Comparison of ENCODE assay signal across 8 cellular contexts in genomic region chr9:129665814-129666511, GRCh38. TPM values are rescaled to one million over a fixed set of nuclear protein-coding genes. Genes with fewer than 3 reads are reported as not detected.
DNase-seq lines count a peak whose midpoint lies in the region; ATAC-seq and TF ChIP-seq lines count a peak whose summit lies in the region.

No MANE protein-coding gene starts in this region.

- TF ChIP-seq POLR2A in IMR-90 (IDR thresholded peaks at IDR 0.05; ENCODE audit: low read depth, low read length) (no peak), ovary (IDR thresholded peaks at IDR 0.05) (no peak)

- peak overlapping the region; percentile 93 for H3K4ac ChIP-seq in IMR-90 (ENCODE audit: low read depth, low read length)

- H3K23ac ChIP-seq in IMR-90 (ENCODE audit: low read depth, low read length), result peak overlapping the region; percentile 22; the same call in 1 of the 2 replicates

- peak overlapping the region; percentile 33 to 37; a peak in 2 of 4 replicates for H4K8ac ChIP-seq in IMR-90 (ENCODE audit: low read depth in 2 of 2, low read length in 2 of 2)

- no peak overlapping the region for H2BK20ac ChIP-seq in IMR-90 (ENCODE audit: low read depth, low read length)

- TF ChIP-seq RAD21 in IMR-90 (IDR thresholded peaks at IDR 0.05; ENCODE audit: low read length), result no peak

- H3K27me3 ChIP-seq in IMR-90 (ENCODE audit: control insufficient read depth, insufficient read depth, low read length) (no peaks in the 10 kb centered on the region), esophagus (ENCODE audit: control insufficient read depth in 1 of 2, insufficient read depth in 2 of 2, low read length in 2 of 2) (peaks cover 0 to 2% of the 10 kb centered on the region in 2 donors), ovary (no peaks in the 10 kb centered on the region)

- CTCF ChIA-PET in IMR-90 (lab: Yijun Ruan, JAX), result no interaction called here

- H3K9ac ChIP-seq in IMR-90 (ENCODE audit: low read depth, low read length), result peak overlapping the region; percentile 97

- H2AK9ac ChIP-seq in IMR-90 (replicated peaks; ENCODE audit: low read depth, low read length, poor library complexity), result peak overlapping the region; percentile 44

- BruUV-seq in IMR-90 (replicated peaks; lab: Mats Ljungman, UMichigan), result no TSS peak

- peak overlapping the region; percentile 42 for H4K5ac ChIP-seq in IMR-90 (ENCODE audit: low read depth, low read length)

- H3K4me1 ChIP-seq in IMR-90 (ENCODE audit: control insufficient read depth, insufficient read depth, low read length) (peaks cover 26% of the 10 kb centered on the region), esophagus (ENCODE audit: control insufficient read depth in 2 of 2, insufficient read depth in 2 of 2, low read length in 1 of 2) (peaks cover 0 to 11% of the 10 kb centered on the region in 2 donors), ovary (ENCODE audit: insufficient read depth) (no peaks in the 10 kb centered on the region)

- WGBS in IMR-90 (ENCODE audit: extremely low coverage in 2 of 2, insufficient read length in 1 of 2), 2 experiments, result 2% methylated on average over 33 of the region's 87 CpGs; no CpG with 5 or more reads in 1 of the 2 experiments
- WGBS in esophagus, 2 donors, result 3 to 4% methylated on average over 54 to 87 of the region's 87 CpGs
- 2 to 3% (median 2%) methylated on average over 30 to 87 of the region's 87 CpGs for WGBS in ovary, 3 donors

- peaks cover 10 to 39% of the 10 kb centered on the region in 2 experiments; a peak in 3 of 4 replicates for H3K79me1 ChIP-seq in IMR-90 (ENCODE audit: low read depth in 1 of 2, low read length in 2 of 2)

- POLR2A ChIA-PET in IMR-90 (lab: Charles Lee; ENCODE audit: unreplicated experiment), result interaction anchor here (1.8 kb wide), 1 partner anchor 46 kb away, joined by 4 read pairs; no protein-coding TSS in a partner anchor

- ATAC-seq in IMR-90 (ENCODE audit: low read depth) (peak; percentile 16), HG03521 (IDR thresholded peaks at IDR 0.05; ENCODE audit: unreplicated experiment) (no peak)

- no peak overlapping the region for H2BK15ac ChIP-seq in IMR-90 (ENCODE audit: low read depth, low read length)

- H3K18ac ChIP-seq in IMR-90 (ENCODE audit: low read depth, low read length), result peak overlapping the region; percentile 31; the same call in 1 of the 2 replicates

- peaks cover 14% of the 10 kb centered on the region for H4K20me1 ChIP-seq in IMR-90 (ENCODE audit: insufficient read depth, low read length)

- peak; percentile 44 for DNase-seq in AG20443 (ENCODE audit: low spot score)
- DNase-seq in IMR-90, result no peak
- DNase-seq in ovary, result no peak
- no peak for DNase-seq in inferior parietal cortex (ENCODE audit: extremely low spot score)
- DNase-seq in DMS79 treated with DMSO at 0.1 percent for 48 hours (lab: John Stamatoyannopoulos, UW), result no peak
- DNase-seq in central memory CD4-positive, alpha-beta T cell, result no peak

- H2AFZ ChIP-seq in IMR-90 (replicated peaks; ENCODE audit: low read length, poor library complexity), result peak overlapping the region; percentile 94

- TF ChIP-seq EP300 in ovary (IDR thresholded peaks at IDR 0.05), result no peak

- peaks cover 12% of the 10 kb centered on the region for H3K9me1 ChIP-seq in IMR-90 (ENCODE audit: insufficient read depth, low read length)

- H3K14ac ChIP-seq in IMR-90 (replicated peaks; ENCODE audit: low read depth, low read length), result 0 out of 2 replicates have a peak overlapping the region, but pooled peaks have one; percentile 23

- TF ChIP-seq CTCF in IMR-90 (conservative IDR thresholded peaks at IDR 0.05; ENCODE audit: low read depth, low read length), result no peak
- no peak for TF ChIP-seq CTCF in ovary (IDR thresholded peaks at IDR 0.05)

- H3K4me2 ChIP-seq in IMR-90 (ENCODE audit: low read depth, low read length), result peak overlapping the region; percentile 61

- H3K56ac ChIP-seq in IMR-90 (ENCODE audit: extremely low read depth, insufficient read depth, low read length), result peak overlapping the region; percentile 61; the same call in 1 of the 2 replicates

- dilution Hi-C loops in IMR-90 (cut with HindIII; ENCODE audit: low sequenced_read_pairs, unreplicated experiment), result no loop called here

- in situ Hi-C loops in IMR-90 (cut with MboI; ENCODE audit: low sequenced_read_pairs), result no loop called here

- no peak overlapping the region for H2AK5ac ChIP-seq in IMR-90 (ENCODE audit: low read depth, low read length)

- H2BK5ac ChIP-seq in IMR-90 (ENCODE audit: low read depth, low read length, poor library complexity, severe bottlenecking), result peak overlapping the region; percentile 15

- H3K36me3 ChIP-seq in IMR-90 (ENCODE audit: control insufficient read depth, insufficient read depth, low read length) (peaks cover 8% of the 10 kb centered on the region), esophagus (ENCODE audit: control insufficient read depth in 2 of 2, insufficient read depth in 2 of 2, low read length in 1 of 2) (no peaks in the 10 kb centered on the region), ovary (no peaks in the 10 kb centered on the region)

- H3K27ac ChIP-seq in IMR-90 (ENCODE audit: insufficient read depth, low read length), result peak overlapping the region; percentile 75
- no peak overlapping the region for H3K27ac ChIP-seq in esophagus (ENCODE audit: low read depth in 2 of 2, low read length in 1 of 2)
- H3K27ac ChIP-seq in ovary, result no peak overlapping the region

- H3K4me3 ChIP-seq in IMR-90 (ENCODE audit: insufficient read depth, low read depth, low read length), result peak overlapping the region; percentile 92
- peak overlapping the region; percentile 41 to 48 for H3K4me3 ChIP-seq in esophagus (ENCODE audit: low read depth in 1 of 2, low read length in 2 of 2)
- H3K4me3 ChIP-seq in ovary, result peak overlapping the region; percentile 23

- intact Hi-C loops in IMR-90 (cut with micrococcal nuclease) (loop anchor here (5.0 kb wide), 1 partner anchor 46 kb away; no protein-coding TSS in a partner anchor), ovary (cut with DNase I) (loop anchor here in 1 of 4 donors (5.0 kb wide), 1 partner anchor 816 kb away; no protein-coding TSS in a partner anchor)

- H2BK120ac ChIP-seq in IMR-90 (ENCODE audit: low read depth, low read length), result no peak overlapping the region

- H3K9me3 ChIP-seq in IMR-90 (ENCODE audit: control insufficient read depth, insufficient read depth, low read length) (peaks cover 2% of the 10 kb centered on the region; the same call in 1 of the 2 replicates), esophagus (ENCODE audit: control insufficient read depth in 2 of 2, insufficient read depth in 1 of 2, low read depth in 1 of 2, low read length in 1 of 2) (no peaks in the 10 kb centered on the region), ovary (no peaks in the 10 kb centered on the region)

- peak overlapping the region; percentile 70; the same call in 1 of the 2 replicates for H4K91ac ChIP-seq in IMR-90 (ENCODE audit: insufficient read depth, low read depth, low read length)

TF ChIP-seq in IMR-90, 13 proteins besides CTCF, POLR2A, EP300 and RAD21 (continues in another document):
- TF ChIP-seq RFX5 (IDR thresholded peaks at IDR 0.05; ENCODE audit: low read depth, low read length), result no peak
- TF ChIP-seq BHLHE40 (IDR thresholded peaks at IDR 0.05; ENCODE audit: low read depth, low read length), result no peak
- TF ChIP-seq USF2 (IDR thresholded peaks at IDR 0.05; ENCODE audit: low read depth, low read length), result no peak
- no peak for TF ChIP-seq SMC3 (IDR thresholded peaks at IDR 0.05; ENCODE audit: low read depth, low read length)
- TF ChIP-seq RCOR1 (IDR thresholded peaks at IDR 0.05; ENCODE audit: insufficient replicate concordance, low read length), result no peak
- no peak for TF ChIP-seq MAFK (IDR thresholded peaks at IDR 0.05; ENCODE audit: low read depth, low read length)
- no peak for TF ChIP-seq MXI1 (IDR thresholded peaks at IDR 0.05; ENCODE audit: borderline replicate concordance, low read depth, low read length)
- no peak for TF ChIP-seq CHD1 (IDR thresholded peaks at IDR 0.05; ENCODE audit: low read depth, low read length)
- TF ChIP-seq NFE2L2 (IDR thresholded peaks at IDR 0.05; ENCODE audit: low read depth, low read length), result no peak

RNA-seq across cellular contexts. Expression of gene PRRX2, which starts 0.5 kb away (rescaled TPM):
- total RNA-seq in IMR-90 (2012; rRNA removed) (12.7 and 13.1 TPM in 2 replicates), ovary (1 to 10 TPM in 4 of 7 donors, under 1 TPM in 3; 0.20 to 4.0 (median 1.4) TPM)
- polyA plus RNA-seq in IMR-90 (2012; rRNA removed) (35.5 and 45.9 TPM in 2 replicates), esophagus (1 to 10 TPM; 1.7 to 3.6 TPM), ovary (under 1 TPM; 0.33 to 0.77 TPM)
- 19.5 and 46.6 TPM in 2 replicates for polyA plus RNA-seq in IMR-90 (2012; cell fraction: cytosol; rRNA removed)
- polyA plus RNA-seq in IMR-90 (2012; cell fraction: nucleus; rRNA removed; ENCODE audit: low replicate concordance), result 10.2 and 29.0 TPM in 2 replicates

RNA-seq across cellular contexts. Expression of gene ASB6, which starts 24.0 kb away (rescaled TPM):
- total RNA-seq in IMR-90 (2012; rRNA removed), result 9.4 and 9.7 TPM in 2 replicates
- polyA plus RNA-seq in IMR-90 (2012; rRNA removed), result 28.9 and 31.4 TPM in 2 replicates
- 22.2 and 27.8 TPM in 2 replicates for polyA plus RNA-seq in IMR-90 (2012; cell fraction: cytosol; rRNA removed)
- polyA plus RNA-seq in IMR-90 (2012; cell fraction: nucleus; rRNA removed; ENCODE audit: low replicate concordance), result 42.0 and 79.1 TPM in 2 replicates
- polyA plus RNA-seq in esophagus, result 10 to 100 TPM; 14.4 to 15.1 TPM
- 10 to 100 TPM; 11.3 to 20.1 (median 17.3) TPM for total RNA-seq in ovary
- 10 to 100 TPM in 1 of 2 donors, 1 to 10 TPM in 1; 6.3 to 11.6 TPM for polyA plus RNA-seq in ovary

RNA-seq across cellular contexts. Expression of gene NTMT1, which starts 40.0 kb away (rescaled TPM):
- 67.8 and 68.1 TPM in 2 replicates for total RNA-seq in IMR-90 (2012; rRNA removed)
- polyA plus RNA-seq in IMR-90 (2012; rRNA removed), result 88.1 and 108 TPM in 2 replicates
- 57.5 and 92.6 TPM in 2 replicates for polyA plus RNA-seq in IMR-90 (2012; cell fraction: cytosol; rRNA removed)
- polyA plus RNA-seq in IMR-90 (2012; cell fraction: nucleus; rRNA removed; ENCODE audit: low replicate concordance), result 56.2 and 66.4 TPM in 2 replicates
- polyA plus RNA-seq in esophagus, result 10 to 100 TPM; 14.2 to 30.6 TPM
- 10 to 100 TPM; 11.9 to 29.7 (median 25.3) TPM for total RNA-seq in ovary
- polyA plus RNA-seq in ovary, result 10 to 100 TPM; 11.7 to 33.1 TPM

RNA-seq across cellular contexts. Expression of gene C9orf50, which starts 45.1 kb away (rescaled TPM):
- not detected in 2 replicates for total RNA-seq in IMR-90 (2012; rRNA removed)
- 0.09 and 0.20 TPM in 2 replicates for polyA plus RNA-seq in IMR-90 (2012; rRNA removed)
- polyA plus RNA-seq in IMR-90 (2012; cell fraction: cytosol; rRNA removed), result 0.06 and 0.19 TPM in 2 replicates
- polyA plus RNA-seq in IMR-90 (2012; cell fraction: nucleus; rRNA removed; ENCODE audit: low replicate concordance), result 0.42 and 0.54 TPM in 2 replicates
- under 1 TPM in 1 of 2 donors, not detected in 1; 0.05 TPM for polyA plus RNA-seq in esophagus
- 1 to 10 TPM in 1 of 7 donors, under 1 TPM in 1, not detected in 5; 0.30 to 1.1 TPM for total RNA-seq in ovary
- polyA plus RNA-seq in ovary, result under 1 TPM in 1 of 2 donors, not detected in 1; 0.07 TPM

Comparison
In these comparisons a context has a peak if more than half of its experiments do, and no peak if none do; other contexts are left out.
1. H3K4me3 ChIP-seq: peak in every context shown above with its lines; median percentile 92 in IMR-90; 44 in esophagus; 23 in ovary.